ENCODE assay signal across 1 cellular context in genomic region chr1:228071839-228072657, GRCh38.
TF ChIP-seq lines count a peak whose summit lies in the region.

No MANE protein-coding gene starts in this region.

TF ChIP-seq in GM23338, 12 proteins besides CTCF, POLR2A, EP300 and RAD21:
- no peak for TF ChIP-seq CREB1 (CRISPR knock-in tag; IDR thresholded peaks at IDR 0.05; ENCODE audit: low read depth)
- no peak for TF ChIP-seq POLR2AphosphoS5 (IDR thresholded peaks at IDR 0.05; ENCODE audit: low read depth)
- TF ChIP-seq REST (IDR thresholded peaks at IDR 0.05; ENCODE audit: unreplicated experiment) = no peak
- TF ChIP-seq ZNF114 (CRISPR knock-in tag; IDR thresholded peaks at IDR 0.05) = no peak
- no peak for TF ChIP-seq STAT1 (IDR thresholded peaks at IDR 0.05; ENCODE audit: unreplicated experiment)
- TF ChIP-seq NANOG (IDR thresholded peaks at IDR 0.05; ENCODE audit: borderline replicate concordance) = no peak
- no peak for TF ChIP-seq ZNF331 (CRISPR knock-in tag; IDR thresholded peaks at IDR 0.05; ENCODE audit: low read depth)
- no peak for TF ChIP-seq EZH2phosphoT487 (IDR thresholded peaks at IDR 0.05; ENCODE audit: unreplicated experiment)
- TF ChIP-seq EZH2 (IDR thresholded peaks at IDR 0.05; ENCODE audit: low read depth, unreplicated experiment) = no peak
- no peak for TF ChIP-seq ETS1 (IDR thresholded peaks at IDR 0.05)
- no peak for TF ChIP-seq JUNB (IDR thresholded peaks at IDR 0.05; ENCODE audit: unreplicated experiment)
- no peak for TF ChIP-seq ZNF462 (CRISPR knock-in tag; IDR thresholded peaks at IDR 0.05)
